In the genomic region with DNA sequence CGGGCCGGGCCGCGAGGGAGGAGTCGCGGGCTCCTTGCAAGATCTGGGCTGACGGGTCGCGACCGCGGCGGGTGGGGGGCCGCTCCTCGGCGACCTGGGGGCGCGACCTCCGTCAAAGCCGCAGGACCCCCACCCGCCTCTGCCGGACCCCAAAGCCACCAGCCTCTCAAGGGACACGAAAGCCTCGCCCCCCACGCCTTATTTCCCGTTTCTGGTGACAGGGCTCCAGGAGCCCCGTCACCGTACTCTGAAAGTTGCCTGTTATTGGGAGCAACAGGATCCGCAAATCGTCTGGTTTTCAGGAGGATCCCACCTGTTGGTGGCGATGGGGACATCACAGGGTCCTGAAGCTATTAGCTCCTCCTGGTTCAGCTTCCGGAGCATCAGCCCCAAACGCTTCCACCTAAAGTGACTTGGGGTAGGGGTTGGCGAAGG, we compare ENCODE assay signal across 1 cellular context.
TF ChIP-seq lines count a peak whose summit lies in the region.

No MANE protein-coding gene starts in this region.

TF ChIP-seq in GM12878, 131 proteins besides CTCF, POLR2A, EP300 and RAD21:
- TF ChIP-seq RELA (IDR thresholded peaks at IDR 0.05; ENCODE audit: borderline replicate concordance, partially characterized antibody): no peak
- peak; percentile 15; the same call in 1 of the 2 replicates for TF ChIP-seq LARP7 (IDR thresholded peaks at IDR 0.05)
